Comparison of ENCODE assay signal across 1 cellular context in genomic region chr6:13370623-13371022, GRCh38.
TF ChIP-seq lines count a peak whose summit lies in the region.

No MANE protein-coding gene starts in this region.

TF ChIP-seq in H1, 55 proteins besides CTCF, POLR2A, EP300 and RAD21:
- TF ChIP-seq HDAC2 (IDR thresholded peaks at IDR 0.05; ENCODE audit: borderline replicate concordance in 1 of 2, low read depth in 2 of 2, low read length in 2 of 2) (no peak), CBX5 (IDR thresholded peaks at IDR 0.05; ENCODE audit: low read depth, low read length) (no peak), E2F6 (IDR thresholded peaks at IDR 0.05) (no peak), SAP30 (IDR thresholded peaks at IDR 0.05; ENCODE audit: insufficient read depth, insufficient replicate concordance, low read length) (no peak), CHD1 (IDR thresholded peaks at IDR 0.05; ENCODE audit: low read depth, low read length) (no peak), KDM1A (IDR thresholded peaks at IDR 0.05; ENCODE audit: borderline replicate concordance, low read length) (no peak), ATF2 (IDR thresholded peaks at IDR 0.05; ENCODE audit: low read length) (no peak), KDM4A (IDR thresholded peaks at IDR 0.05; ENCODE audit: low read depth, low read length, severe bottlenecking) (no peak), BACH1 (IDR thresholded peaks at IDR 0.05; ENCODE audit: low read length) (no peak), SRF (IDR thresholded peaks at IDR 0.05; ENCODE audit: low read depth, low read length) (no peak), TEAD4 (IDR thresholded peaks at IDR 0.05; ENCODE audit: low read depth, low read length) (no peak)
